Comparison of ENCODE assay signal across 10 cellular contexts in genomic region chr11:128367573-128367972, GRCh38.
DNase-seq lines count a peak whose midpoint lies in the region; ATAC-seq, FAIRE-seq and TF ChIP-seq lines count a peak whose summit lies in the region.
"Had no signal": no experiment of that assay in that cellular context is flagged by ENCODE, and none has a peak within 500 bp of the region (broad histone marks: within the 10 kb centered on the region; RNA-seq: fewer than 3 reads in every experiment).

No MANE protein-coding gene starts in this region.

- no peak for TF ChIP-seq CTCF in omental fat pad (IDR thresholded peaks at IDR 0.05)

- DNase-seq in GM12892 (ENCODE audit: insufficient read length) (no peak), urothelium cell line (ENCODE audit: low spot score) (no peak), NCI-H2196 (lab: John Stamatoyannopoulos, UW; ENCODE audit: unreplicated experiment) (no peak), omental fat pad (ENCODE audit: low spot score) (no peak), 8988T (no peak)
- peak; percentile 35 for DNase-seq in activated T-helper 9 cell treated with anti-CD3 and anti-CD28 coated beads, Interleukin-2, amount 50 U/mL, for 16 hours (ENCODE audit: low read depth)
- DNase-seq: ovary had no signal

- no peak for TF ChIP-seq POLR2A in GM12892 (IDR thresholded peaks at IDR 0.05; ENCODE audit: low read depth, low read length)

- FAIRE-seq in GM12892 (lab: Jason Lieb, UNC) (peak; percentile 96), urothelium cell line (lab: Jason Lieb, UNC) (no peak)

- peak; percentile 94 for ATAC-seq in GM21381 (IDR thresholded peaks at IDR 0.05; ENCODE audit: unreplicated experiment)
- peak; percentile 86 for ATAC-seq in HG03439 (IDR thresholded peaks at IDR 0.05; ENCODE audit: unreplicated experiment)
- no peak for ATAC-seq in omental fat pad (ENCODE audit: low FRiP score)
- ATAC-seq: left lobe of liver had no signal
